In genomic region chr5:150641006-150641570, GRCh38 we compare ENCODE assay signal across 1 cellular context.
TF ChIP-seq lines count a peak whose summit lies in the region.

No MANE protein-coding gene starts in this region.

TF ChIP-seq in SK-N-SH, 30 proteins besides CTCF, POLR2A, EP300 and RAD21 (continued from another document):
- TF ChIP-seq FOXM1 (IDR thresholded peaks at IDR 0.05; ENCODE audit: low read depth) = 0 out of 2 replicates have a peak, but pooled peaks have one; percentile 32
- TF ChIP-seq EZH2phosphoT487 (IDR thresholded peaks at IDR 0.05; ENCODE audit: borderline replicate concordance, low read depth) = no peak
- TF ChIP-seq, protein P1, sequence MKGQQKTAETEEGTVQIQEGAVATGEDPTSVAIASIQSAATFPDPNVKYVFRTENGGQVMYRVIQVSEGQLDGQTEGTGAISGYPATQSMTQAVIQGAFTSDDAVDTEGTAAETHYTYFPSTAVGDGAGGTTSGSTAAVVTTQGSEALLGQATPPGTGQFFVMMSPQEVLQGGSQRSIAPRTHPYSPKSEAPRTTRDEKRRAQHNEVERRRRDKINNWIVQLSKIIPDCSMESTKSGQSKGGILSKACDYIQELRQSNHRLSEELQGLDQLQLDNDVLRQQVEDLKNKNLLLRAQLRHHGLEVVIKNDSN (IDR thresholded peaks at IDR 0.05; ENCODE audit: borderline replicate concordance, low read depth) = no peak
- TF ChIP-seq, protein P2, sequence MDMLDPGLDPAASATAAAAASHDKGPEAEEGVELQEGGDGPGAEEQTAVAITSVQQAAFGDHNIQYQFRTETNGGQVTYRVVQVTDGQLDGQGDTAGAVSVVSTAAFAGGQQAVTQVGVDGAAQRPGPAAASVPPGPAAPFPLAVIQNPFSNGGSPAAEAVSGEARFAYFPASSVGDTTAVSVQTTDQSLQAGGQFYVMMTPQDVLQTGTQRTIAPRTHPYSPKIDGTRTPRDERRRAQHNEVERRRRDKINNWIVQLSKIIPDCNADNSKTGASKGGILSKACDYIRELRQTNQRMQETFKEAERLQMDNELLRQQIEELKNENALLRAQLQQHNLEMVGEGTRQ (IDR thresholded peaks at IDR 0.05; ENCODE audit: borderline replicate concordance, low read depth, low read length) = no peak
- TF ChIP-seq TEAD4 (IDR thresholded peaks at IDR 0.05; ENCODE audit: borderline replicate concordance, insufficient read depth) = no peak
- no peak for TF ChIP-seq POLR2AphosphoS5 (IDR thresholded peaks at IDR 0.05; ENCODE audit: low read depth, low read length)
- TF ChIP-seq YY1 (IDR thresholded peaks at IDR 0.05; ENCODE audit: low read depth) = peak; percentile 60; the same call in 1 of the 2 replicates
- TF ChIP-seq GATA2 (CRISPR knock-in tag; IDR thresholded peaks at IDR 0.05) = no peak
- TF ChIP-seq PBX3 (IDR thresholded peaks at IDR 0.05) = peak; percentile 34; the same call in 1 of the 2 replicates
- TF ChIP-seq MEF2A (IDR thresholded peaks at IDR 0.05; ENCODE audit: borderline replicate concordance, low read depth) = no peak
- TF ChIP-seq GABPA (IDR thresholded peaks at IDR 0.05; ENCODE audit: low read depth) = no peak
- TF ChIP-seq CHD2 (IDR thresholded peaks at IDR 0.05; ENCODE audit: low read length, partially characterized antibody) = no peak
- no peak for TF ChIP-seq SIN3A (IDR thresholded peaks at IDR 0.05; ENCODE audit: borderline replicate concordance, low read depth, low read length)
- TF ChIP-seq, protein P3, sequence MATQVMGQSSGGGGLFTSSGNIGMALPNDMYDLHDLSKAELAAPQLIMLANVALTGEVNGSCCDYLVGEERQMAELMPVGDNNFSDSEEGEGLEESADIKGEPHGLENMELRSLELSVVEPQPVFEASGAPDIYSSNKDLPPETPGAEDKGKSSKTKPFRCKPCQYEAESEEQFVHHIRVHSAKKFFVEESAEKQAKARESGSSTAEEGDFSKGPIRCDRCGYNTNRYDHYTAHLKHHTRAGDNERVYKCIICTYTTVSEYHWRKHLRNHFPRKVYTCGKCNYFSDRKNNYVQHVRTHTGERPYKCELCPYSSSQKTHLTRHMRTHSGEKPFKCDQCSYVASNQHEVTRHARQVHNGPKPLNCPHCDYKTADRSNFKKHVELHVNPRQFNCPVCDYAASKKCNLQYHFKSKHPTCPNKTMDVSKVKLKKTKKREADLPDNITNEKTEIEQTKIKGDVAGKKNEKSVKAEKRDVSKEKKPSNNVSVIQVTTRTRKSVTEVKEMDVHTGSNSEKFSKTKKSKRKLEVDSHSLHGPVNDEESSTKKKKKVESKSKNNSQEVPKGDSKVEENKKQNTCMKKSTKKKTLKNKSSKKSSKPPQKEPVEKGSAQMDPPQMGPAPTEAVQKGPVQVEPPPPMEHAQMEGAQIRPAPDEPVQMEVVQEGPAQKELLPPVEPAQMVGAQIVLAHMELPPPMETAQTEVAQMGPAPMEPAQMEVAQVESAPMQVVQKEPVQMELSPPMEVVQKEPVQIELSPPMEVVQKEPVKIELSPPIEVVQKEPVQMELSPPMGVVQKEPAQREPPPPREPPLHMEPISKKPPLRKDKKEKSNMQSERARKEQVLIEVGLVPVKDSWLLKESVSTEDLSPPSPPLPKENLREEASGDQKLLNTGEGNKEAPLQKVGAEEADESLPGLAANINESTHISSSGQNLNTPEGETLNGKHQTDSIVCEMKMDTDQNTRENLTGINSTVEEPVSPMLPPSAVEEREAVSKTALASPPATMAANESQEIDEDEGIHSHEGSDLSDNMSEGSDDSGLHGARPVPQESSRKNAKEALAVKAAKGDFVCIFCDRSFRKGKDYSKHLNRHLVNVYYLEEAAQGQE (IDR thresholded peaks at IDR 0.05; ENCODE audit: low read depth, low read length) = no peak
- TF ChIP-seq TCF12 (IDR thresholded peaks at IDR 0.05) = peak; percentile 36
- peak; percentile 56; the same call in 1 of the 2 replicates for TF ChIP-seq JUND (IDR thresholded peaks at IDR 0.05)
- no peak for TF ChIP-seq RFX5 (IDR thresholded peaks at IDR 0.05; ENCODE audit: low read length)
